ENCODE assay signal across 13 cellular contexts in the genomic region with DNA sequence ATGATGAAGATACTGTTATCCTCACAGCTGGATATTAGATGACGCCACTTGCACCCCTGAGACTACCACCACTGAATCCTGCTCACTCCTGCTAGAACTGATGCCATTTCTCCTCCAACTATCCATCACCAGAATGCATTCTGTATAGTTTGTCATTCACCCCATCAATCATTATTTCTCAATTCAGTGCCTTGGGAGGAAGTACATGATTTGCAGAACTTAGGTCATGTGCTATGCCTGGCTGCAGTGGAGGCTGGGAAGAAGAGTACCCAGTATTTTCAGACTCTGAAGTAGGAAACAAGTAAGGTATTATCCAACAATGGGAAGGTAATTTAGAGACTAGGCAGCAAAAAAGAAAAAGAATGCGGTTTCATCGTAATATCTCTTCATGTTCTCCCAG.
"Had no signal": no experiment of that assay in that cellular context is flagged by ENCODE, and none has a peak within 500 bp of the region (broad histone marks: within the 10 kb centered on the region; RNA-seq: fewer than 3 reads in every experiment).

No MANE protein-coding gene starts in this region.

- H3K36me3 ChIP-seq: brain microvascular endothelial cell, tibial nerve had no signal

- ATAC-seq: foreskin keratinocyte had no signal

- H3K4me3 ChIP-seq: tibial nerve had no signal

- DNase-seq: activated CD4-positive, CD25-positive, alpha-beta regulatory T cell treated with anti-CD3 and anti-CD28 coated beads, Interleukin-2, amount 50 U/mL, for 72 hours; activated naive CD8-positive, alpha-beta T cell treated with anti-CD3 and anti-CD28 coated beads, Interleukin-2, amount 10 ng/mL, durations not matched to agents 7 days and 5 days; anterior cingulate cortex; brain microvascular endothelial cell; cerebellar nuclear complex; effector memory CD4-positive, alpha-beta T cell; foreskin keratinocyte; left cardiac atrium; retina; stimulated activated CD4-positive, alpha-beta T cell treated with anti-CD3 and anti-CD28 coated beads, Interleukin-4, amount 100 ng/mL, for 1 hour; stimulated activated naive CD4-positive, alpha-beta T cell had no signal

- H3K9me3 ChIP-seq: tibial nerve had no signal

- H3K9ac ChIP-seq: parathyroid adenoma had no signal

- H3K27ac ChIP-seq: brain microvascular endothelial cell, foreskin keratinocyte, parathyroid adenoma, tibial nerve had no signal

- H2AFZ ChIP-seq: parathyroid adenoma had no signal

- H3K27me3 ChIP-seq: brain microvascular endothelial cell, foreskin keratinocyte, tibial nerve had no signal

- H3K4me1 ChIP-seq: foreskin keratinocyte, parathyroid adenoma, tibial nerve had no signal

- H3K79me2 ChIP-seq: parathyroid adenoma had no signal
